Comparison of ENCODE assay signal across 17 cellular contexts in the genomic region with DNA sequence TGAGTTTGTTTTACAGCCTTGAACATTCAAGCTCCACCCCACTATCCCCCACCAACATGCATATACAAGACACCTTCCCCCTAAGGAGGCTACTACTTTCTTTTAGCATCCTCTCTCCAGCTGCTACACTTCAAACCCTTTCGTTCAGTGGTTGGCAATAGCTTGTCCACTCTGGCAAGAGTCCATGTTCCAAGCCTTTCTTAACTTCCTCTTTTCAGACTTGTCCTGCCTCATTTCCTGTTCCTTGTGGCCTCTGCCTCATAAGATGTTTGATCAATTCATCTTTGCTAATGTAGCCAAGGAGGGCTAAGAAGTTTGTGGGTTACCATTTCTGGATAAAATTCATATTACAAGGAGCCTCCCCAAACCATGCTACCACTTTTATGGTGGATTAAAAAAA. TPM values are rescaled to one million over a fixed set of nuclear protein-coding genes. Genes with fewer than 3 reads are reported as not detected.
DNase-seq lines count a peak whose midpoint lies in the region; ATAC-seq and TF ChIP-seq lines count a peak whose summit lies in the region.
"Had no signal": no experiment of that assay in that cellular context is flagged by ENCODE, and none has a peak within 500 bp of the region (broad histone marks: within the 10 kb centered on the region; RNA-seq: fewer than 3 reads in every experiment).

No MANE protein-coding gene starts in this region.

- H3K4me1 ChIP-seq in fibroblast of lung (ENCODE audit: control insufficient read depth, extremely low read depth, insufficient read depth, low read length): no peaks in the 10 kb centered on the region
- H3K4me1 ChIP-seq: left ventricle myocardium inferior had no signal

- ATAC-seq in GM19351 (IDR thresholded peaks at IDR 0.05; ENCODE audit: unreplicated experiment): no peak
- ATAC-seq: activated naive CD4-positive, alpha-beta T cell treated with anti-CD3 and anti-CD28 coated beads, Interleukin-2, amount 50 U/mL, for 72 hours; natural killer cell had no signal

- H2AFZ ChIP-seq in fibroblast of lung (ENCODE audit: low read length): peak overlapping the region; percentile 23

- H3K27ac ChIP-seq in fibroblast of lung (ENCODE audit: insufficient read depth, low read length): no peak overlapping the region
- H3K27ac ChIP-seq: left ventricle myocardium inferior had no signal

- no peaks in the 10 kb centered on the region for H3K9me3 ChIP-seq in fibroblast of lung (ENCODE audit: control insufficient read depth, insufficient read depth, low read depth, low read length)
- H3K9me3 ChIP-seq: left ventricle myocardium inferior, tibial artery had no signal

- no peaks in the 10 kb centered on the region for H3K79me2 ChIP-seq in fibroblast of lung (ENCODE audit: control insufficient read depth, insufficient read depth, low read length)

- H4K20me1 ChIP-seq in fibroblast of lung (ENCODE audit: control insufficient read depth, extremely low read depth, insufficient read depth, low read length): no peaks in the 10 kb centered on the region

- no peak for TF ChIP-seq CTCF in fibroblast of lung (conservative IDR thresholded peaks at IDR 0.05 in 1 of 2, IDR thresholded peaks at IDR 0.05 in 1 of 2; ENCODE audit: low read depth in 1 of 2, low read length in 2 of 2)

- no peak overlapping the region for H3K9ac ChIP-seq in fibroblast of lung (ENCODE audit: insufficient read depth, low read length)

- no peaks in the 10 kb centered on the region for H3K27me3 ChIP-seq in fibroblast of lung (ENCODE audit: control insufficient read depth, insufficient read depth, low read length)
- H3K27me3 ChIP-seq: tibial artery had no signal

- H3K36me3 ChIP-seq in fibroblast of lung (ENCODE audit: control insufficient read depth, insufficient read depth, low read length): no peaks in the 10 kb centered on the region
- H3K36me3 ChIP-seq: left ventricle myocardium inferior, tibial artery had no signal

- no peak overlapping the region for H3K4me2 ChIP-seq in fibroblast of lung (ENCODE audit: extremely low read depth, insufficient read depth, low read length)

- H3K4me3 ChIP-seq in fibroblast of lung (replicated peaks in 1 of 4; ENCODE audit: control extremely low read depth in 1 of 4, insufficient read depth in 1 of 4, low read depth in 3 of 4, low read length in 4 of 4): no peak overlapping the region
- H3K4me3 ChIP-seq: left ventricle myocardium inferior, tibial artery had no signal

- peak; percentile 36 for DNase-seq in HT1080 (ENCODE audit: low read depth)
- DNase-seq in RPMI8226: peak; percentile 35
- DNase-seq in fibroblast of lung (ENCODE audit: low read depth in 2 of 2): peak; percentile 14 to 61
- DNase-seq in pons (ENCODE audit: low spot score): peak; percentile 66
- DNase-seq in dedifferentiated amniotic fluid mesenchymal stem cell (ENCODE audit: extremely low spot score): no peak
- no peak for DNase-seq in superior temporal gyrus (ENCODE audit: extremely low spot score)
- DNase-seq: DMS79 treated with DMSO at 0.1 percent for 48 hours; left ventricle myocardium inferior; natural killer cell; NCI-H226; retina; stimulated activated CD4-positive, alpha-beta T cell treated with anti-CD3 and anti-CD28 coated beads, Interleukin-4, amount 100 ng/mL, for 1 hour; tibial artery had no signal

RNA-seq across cellular contexts. Expression of a gene that starts 20.8 kb away (rescaled TPM):
- total RNA-seq in HT1080 (2014; rRNA removed; shearing (Covaris generic)): not detected in 2 replicates
- not detected in 2 replicates for polyA plus RNA-seq in HT1080 (2015; cell fraction: cytosol; rRNA removed)
- not detected in 2 replicates for polyA plus RNA-seq in HT1080 (2015; cell fraction: nucleus; rRNA removed)
- under 0.01 TPM in 1 of 2 replicates, not detected in the other for total RNA-seq in fibroblast of lung
- 0.07 TPM in 1 of 2 replicates, not detected in the other for polyA plus RNA-seq in fibroblast of lung
- 0.06 TPM in 1 of 2 replicates, not detected in the other for polyA plus RNA-seq in fibroblast of lung (2012)
- not detected in 2 replicates for polyA minus RNA-seq in fibroblast of lung (ENCODE audit: low replicate concordance)
- total RNA-seq: left ventricle myocardium inferior; natural killer cell; OCI-LY7; T-helper 1 cell treated with Interleukin-12 subunit alpha and Interleukin-12 subunit beta and Interleukin-4 antibody, amounts not matched to agents 30 ng/mL and 1 ng/mL, for 36 hours had no signal

Comparison
In these comparisons a context has a peak if more than half of its experiments do, and no peak if none do; other contexts are left out.
1. DNase-seq: peak in HT1080 (single experiment), RPMI8226 (single experiment), fibroblast of lung (2 of 2) and pons (single experiment); none in dedifferentiated amniotic fluid mesenchymal stem cell (single experiment) and superior temporal gyrus (single experiment).